In genomic region chr12:59929091-59929490, GRCh38 we compare ENCODE assay signal across 20 cellular contexts.
DNase-seq lines count a peak whose midpoint lies in the region; ATAC-seq and TF ChIP-seq lines count a peak whose summit lies in the region.
"Had no signal": no experiment of that assay in that cellular context is flagged by ENCODE, and none has a peak within 500 bp of the region (broad histone marks: within the 10 kb centered on the region; RNA-seq: fewer than 3 reads in every experiment).

No MANE protein-coding gene starts in this region.

- H3K4me3 ChIP-seq in choroid plexus epithelial cell (ENCODE audit: low read depth, low read length) (no peak overlapping the region), left lung (no peak overlapping the region)
- H3K4me3 ChIP-seq: dorsolateral prefrontal cortex, gastroesophageal sphincter, HAP-1, skin epidermis, vagina had no signal

- peak; percentile 58 for ATAC-seq in left lung
- ATAC-seq in stimulated activated naive CD8-positive, alpha-beta T cell treated with anti-CD3 and anti-CD28 coated beads, Interleukin-15, Interleukin-2, amounts not matched to agents 100 U/mL and 50 U/mL, for 24 hours: no peak
- ATAC-seq: gastroesophageal sphincter had no signal

- no peak for TF ChIP-seq CTCF in AG09319 (IDR thresholded peaks at IDR 0.05; ENCODE audit: low read depth, low read length)
- no peak for TF ChIP-seq CTCF in choroid plexus epithelial cell (conservative IDR thresholded peaks at IDR 0.05; ENCODE audit: low read depth, low read length)
- no peak for TF ChIP-seq CTCF in left lung (IDR thresholded peaks at IDR 0.05)

- no peak overlapping the region for H3K27ac ChIP-seq in left lung
- H3K27ac ChIP-seq: dorsolateral prefrontal cortex, gastroesophageal sphincter, neutrophil, skin epidermis, vagina had no signal

- H3K4me1 ChIP-seq in left lung: no peaks in the 10 kb centered on the region
- H3K4me1 ChIP-seq: BE2C, gastroesophageal sphincter, HAP-1, vagina had no signal

- H3K9me3 ChIP-seq in left lung: peaks cover 0 to 29% of the 10 kb centered on the region in 2 donors
- H3K9me3 ChIP-seq: BE2C, gastroesophageal sphincter, HAP-1, neutrophil, vagina had no signal

- DNase-seq in AG09319 (ENCODE audit: extremely low read depth, low read depth): peak; percentile 44
- peak; percentile 91 for DNase-seq in LHCN-M2 (ENCODE audit: low read depth)
- DNase-seq in choroid plexus epithelial cell (ENCODE audit: low read depth): peak; percentile 10
- no peak for DNase-seq in left lung
- DNase-seq in amygdala (lab: John Stamatoyannopoulos, UW): no peak
- DNase-seq in RPMI8226: no peak
- DNase-seq in stimulated activated naive CD8-positive, alpha-beta T cell treated with anti-CD3 and anti-CD28 coated beads, Interleukin-15, Interleukin-2, amounts not matched to agents 100 U/mL and 50 U/mL, for 24 hours: no peak
- no peak for DNase-seq in T-helper 2 cell
- DNase-seq: activated CD4-positive, alpha-beta T cell treated with anti-CD3 and anti-CD28 coated beads, Interleukin-2, amount 10 ng/mL, durations not matched to agents 7 days and 5 days; anterior cingulate cortex; BE2C; dorsolateral prefrontal cortex; NCI-H187 treated with DMSO at 0.1 percent for 48 hours; NCI-H526 treated with DMSO at 0.1 percent for 48 hours; Right ventricle myocardium superior had no signal

- H3K36me3 ChIP-seq in left lung: no peaks in the 10 kb centered on the region
- H3K36me3 ChIP-seq: BE2C, gastroesophageal sphincter, HAP-1, neutrophil, vagina had no signal

- intact Hi-C loops in left lung (cut with DNase I): no loop called here

- H3K27me3 ChIP-seq in left lung: no peaks in the 10 kb centered on the region
- H3K27me3 ChIP-seq: BE2C, dorsolateral prefrontal cortex, gastroesophageal sphincter, neutrophil, vagina had no signal

Comparison
In these comparisons a context has a peak if more than half of its experiments do, and no peak if none do; other contexts are left out.
1. DNase-seq: peak in AG09319 (single experiment), LHCN-M2 (single experiment) and choroid plexus epithelial cell (single experiment); none in left lung (0 of 2), amygdala (0 of 56), RPMI8226 (single experiment), stimulated activated naive CD8-positive, alpha-beta T cell treated with anti-CD3 and anti-CD28 coated beads, Interleukin-15, Interleukin-2, amounts not matched to agents 100 U/mL and 50 U/mL, for 24 hours (single experiment) and T-helper 2 cell (0 of 5).